In the genomic region with DNA sequence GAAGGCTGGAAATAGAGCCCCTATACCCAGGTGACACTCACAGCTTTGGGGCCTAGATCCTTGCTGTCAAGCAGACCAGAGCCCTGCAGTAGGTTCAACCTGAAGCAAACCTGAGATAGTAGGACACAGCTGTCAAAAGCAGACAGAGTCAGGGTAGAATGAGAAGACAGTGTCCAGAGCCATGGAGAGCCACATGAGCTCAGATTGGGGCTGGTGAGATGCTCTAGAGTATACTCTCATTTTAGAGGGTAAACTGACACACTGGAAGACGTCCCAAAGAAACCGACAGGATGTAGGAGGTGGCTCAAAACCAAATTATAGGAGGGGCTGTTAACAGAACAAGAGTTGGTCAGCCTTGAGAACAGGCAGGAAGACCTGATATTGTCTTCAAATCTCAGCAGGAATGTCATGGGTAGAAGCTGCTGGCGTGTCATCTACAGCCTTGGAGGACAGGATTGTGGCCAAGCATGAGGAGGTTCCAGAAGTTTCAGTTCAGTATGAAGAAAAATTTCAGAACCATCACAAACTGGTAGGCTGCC, we compare ENCODE assay signal across 11 cellular contexts. TPM values are rescaled to one million over a fixed set of nuclear protein-coding genes. Genes with fewer than 3 reads are reported as not detected.
DNase-seq lines count a peak whose midpoint lies in the region; ATAC-seq and TF ChIP-seq lines count a peak whose summit lies in the region.
"Had no signal": no experiment of that assay in that cellular context is flagged by ENCODE, and none has a peak within 500 bp of the region (broad histone marks: within the 10 kb centered on the region; RNA-seq: fewer than 3 reads in every experiment).

No MANE protein-coding gene starts in this region.

- H3K9ac ChIP-seq in OCI-LY3 (ENCODE audit: low read length), result peak overlapping the region; percentile 60

- peak overlapping the region; percentile 50 for H3K4me2 ChIP-seq in OCI-LY3 (ENCODE audit: low read length)

- H3K27ac Mint-ChIP-seq in activated naive CD4-positive, alpha-beta T cell treated with anti-CD3 and anti-CD28 coated beads for 36 hours, result peak overlapping the region; percentile 94
- H3K27ac Mint-ChIP-seq in immature natural killer cell, result peak overlapping the region; percentile 93 to 99 (median 98)

- H4K20me1 ChIP-seq in OCI-LY3 (ENCODE audit: insufficient read depth, low read length), result no peaks in the 10 kb centered on the region

- no peak for TF ChIP-seq CTCF in OCI-LY3 (IDR thresholded peaks at IDR 0.05; ENCODE audit: low read depth, low read length)

- peaks cover 62% of the 10 kb centered on the region for H3K4me1 ChIP-seq in OCI-LY3 (ENCODE audit: low read length)
- peaks cover 29% of the 10 kb centered on the region for H3K4me1 ChIP-seq in thymus (ENCODE audit: control insufficient read depth, insufficient read depth, low read length)
- no peaks in the 10 kb centered on the region for H3K4me1 ChIP-seq in aorta (ENCODE audit: control insufficient read depth in 1 of 2, insufficient read depth in 2 of 2, low read length in 2 of 2)

- peaks cover 75% of the 10 kb centered on the region for H3K4me1 Mint-ChIP-seq in activated naive CD4-positive, alpha-beta T cell treated with anti-CD3 and anti-CD28 coated beads for 36 hours (ENCODE audit: low read depth)
- H3K4me1 Mint-ChIP-seq in immature natural killer cell, result peaks cover 89 to 96% of the 10 kb centered on the region in 2 donors

- H3K36me3 ChIP-seq in OCI-LY3 (replicated peaks; ENCODE audit: low read depth, low read length) (peaks cover 18% of the 10 kb centered on the region), thymus (ENCODE audit: control insufficient read depth, insufficient read depth) (peaks cover 22% of the 10 kb centered on the region), aorta (ENCODE audit: control insufficient read depth in 1 of 2, insufficient read depth in 2 of 2, low read length in 1 of 2) (no peaks in the 10 kb centered on the region)

- H3K27me3 ChIP-seq in OCI-LY3 (ENCODE audit: low read depth, low read length) (no peaks in the 10 kb centered on the region), thymus (ENCODE audit: control insufficient read depth, insufficient read depth) (no peaks in the 10 kb centered on the region), aorta (ENCODE audit: control insufficient read depth in 1 of 2, insufficient read depth in 2 of 2, low read length in 1 of 2) (no peaks in the 10 kb centered on the region)

- DNase-seq in activated naive CD4-positive, alpha-beta T cell treated with anti-CD3 and anti-CD28 coated beads for 36 hours, result no peak
- no peak for DNase-seq in activated naive CD4-positive, alpha-beta T cell treated with Interleukin-2 at 50 U/mL for 16 hours
- DNase-seq in immature natural killer cell (peak in 2 of 3 donors; percentile 19 to 30), aorta (no peak)
- DNase-seq in stimulated activated CD4-positive, alpha-beta T cell treated with anti-CD3 and anti-CD28 coated beads, Interleukin-12 subunit alpha, Interleukin-12 subunit beta, amount 100 ng/mL, for 4 hours, result no peak
- no peak for DNase-seq in activated CD4-positive, alpha-beta T cell treated with anti-CD3 and anti-CD28 coated beads for 48 hours
- DNase-seq: foreskin fibroblast, T1000 had no signal

- H3K4me3 ChIP-seq in OCI-LY3 (ENCODE audit: low read length), result 0 out of 2 replicates have a peak overlapping the region, but pooled peaks have one; percentile 19
- peak overlapping the region; percentile 84 for H3K4me3 ChIP-seq in thymus (ENCODE audit: low read length)
- no peak overlapping the region for H3K4me3 ChIP-seq in aorta (ENCODE audit: low read length in 2 of 2)

- peak overlapping the region; percentile 99 for H3K27ac ChIP-seq in OCI-LY3 (ENCODE audit: low read length)
- peak overlapping the region; percentile 98 for H3K27ac ChIP-seq in thymus (ENCODE audit: low read depth)
- H3K27ac ChIP-seq in aorta (ENCODE audit: low read depth in 1 of 2, low read length in 2 of 2), result no peak overlapping the region

- H3K9me3 ChIP-seq in OCI-LY3 (ENCODE audit: insufficient read depth, low read length) (peaks cover 23% of the 10 kb centered on the region; the same call in 1 of the 2 replicates), thymus (ENCODE audit: control insufficient read depth) (no peaks in the 10 kb centered on the region), aorta (ENCODE audit: control insufficient read depth, low read length) (no peaks in the 10 kb centered on the region)

- CTCF ChIA-PET in activated naive CD4-positive, alpha-beta T cell treated with anti-CD3 and anti-CD28 coated beads for 36 hours (lab: Charles Lee), result interaction anchor here (0.8 to 3.7 kb wide), 9 partner anchors 9 to 87 kb away, joined by 3 to 19 read pairs (median 4); a partner anchor contains a TSS

- no peaks in the 10 kb centered on the region for H3K27me3 Mint-ChIP-seq in activated naive CD4-positive, alpha-beta T cell treated with anti-CD3 and anti-CD28 coated beads for 36 hours (ENCODE audit: low read depth)
- peaks cover 1 to 17% (median 7%) of the 10 kb centered on the region in 3 donors for H3K27me3 Mint-ChIP-seq in immature natural killer cell (ENCODE audit: low read depth in 3 of 3)

- intact Hi-C loops in activated naive CD4-positive, alpha-beta T cell treated with anti-CD3 and anti-CD28 coated beads for 36 hours (cut with micrococcal nuclease), result loop anchor here (5.0 kb wide), 5 partner anchors 430 to 855 kb away; a partner anchor contains a TSS
- intact Hi-C loops in aorta (cut with DNase I), result no loop called here

- peaks cover 35% of the 10 kb centered on the region for H3K79me2 ChIP-seq in OCI-LY3 (ENCODE audit: low read length)

- peak overlapping the region; percentile 74 for H3K4me3 Mint-ChIP-seq in activated naive CD4-positive, alpha-beta T cell treated with anti-CD3 and anti-CD28 coated beads for 36 hours
- peak overlapping the region; percentile 91 to 97 (median 94) for H3K4me3 Mint-ChIP-seq in immature natural killer cell

- no peak for ATAC-seq in aorta (ENCODE audit: low FRiP score)
- ATAC-seq: HCT116 had no signal

- peaks cover 29% of the 10 kb centered on the region for H3K36me3 Mint-ChIP-seq in activated naive CD4-positive, alpha-beta T cell treated with anti-CD3 and anti-CD28 coated beads for 36 hours (ENCODE audit: low read depth)
- peaks cover 7 to 10% (median 7%) of the 10 kb centered on the region in 3 donors for H3K36me3 Mint-ChIP-seq in immature natural killer cell

- no peak overlapping the region for H2AFZ ChIP-seq in OCI-LY3 (ENCODE audit: low read depth, low read length)

- H3K9me3 Mint-ChIP-seq in activated naive CD4-positive, alpha-beta T cell treated with anti-CD3 and anti-CD28 coated beads for 36 hours, result no peaks in the 10 kb centered on the region
- H3K9me3 Mint-ChIP-seq in immature natural killer cell, result no peaks in the 10 kb centered on the region

- WGBS in thymus, result 28% methylated on average over 3 of the region's 3 CpGs
- 61 to 87% methylated on average over 3 of the region's 3 CpGs for WGBS in aorta, 2 donors

RNA-seq across cellular contexts. Expression of a gene that starts 11.5 kb away (rescaled TPM):
- 10 to 100 TPM; 15.5 to 18.5 TPM for total RNA-seq in activated naive CD4-positive, alpha-beta T cell treated with anti-CD3 and anti-CD28 coated beads for 36 hours
- 100 to 1,000 TPM in 2 of 3 donors, 10 to 100 TPM in 1; 88.1 to 256 (median 149) TPM for polyA plus RNA-seq in immature natural killer cell
- 30.9 TPM for polyA plus RNA-seq in thymus
- total RNA-seq in aorta, result 10 to 100 TPM; 51.9 to 70.7 TPM
- 10 to 100 TPM in 1 of 2 donors, 1 to 10 TPM in 1; 9.8 to 37.2 TPM for polyA plus RNA-seq in aorta

RNA-seq across cellular contexts. Expression of a gene that starts 40.6 kb away (rescaled TPM):
- 10 to 100 TPM; 21.1 to 21.8 TPM for total RNA-seq in activated naive CD4-positive, alpha-beta T cell treated with anti-CD3 and anti-CD28 coated beads for 36 hours
- polyA plus RNA-seq in immature natural killer cell (1 to 10 TPM; 4.6 to 8.7 (median 5.2) TPM), thymus (38.4 TPM), aorta (10 to 100 TPM; 13.7 to 17.2 TPM)
- 10 to 100 TPM; 25.0 to 32.7 TPM for total RNA-seq in aorta

RNA-seq across cellular contexts. Expression of a gene that starts 54.9 kb away (rescaled TPM):
- total RNA-seq in activated naive CD4-positive, alpha-beta T cell treated with anti-CD3 and anti-CD28 coated beads for 36 hours, result 100 to 1,000 TPM; 272 to 284 TPM
- polyA plus RNA-seq in immature natural killer cell (100 to 1,000 TPM; 313 to 679 (median 395) TPM), thymus (122 TPM), aorta (100 to 1,000 TPM in 1 of 2 donors, 10 to 100 TPM in 1; 93.4 to 187 TPM)
- total RNA-seq in aorta, result 100 to 1,000 TPM; 277 to 284 TPM

Comparison
In these comparisons a context has a peak if more than half of its experiments do, and no peak if none do; other contexts are left out.
1. DNase-seq: peak in immature natural killer cell (2 of 3); none in activated naive CD4-positive, alpha-beta T cell treated with anti-CD3 and anti-CD28 coated beads for 36 hours (single experiment), activated naive CD4-positive, alpha-beta T cell treated with Interleukin-2 at 50 U/mL for 16 hours (single experiment), stimulated activated CD4-positive, alpha-beta T cell treated with anti-CD3 and anti-CD28 coated beads, Interleukin-12 subunit alpha, Interleukin-12 subunit beta, amount 100 ng/mL, for 4 hours (single experiment), aorta (0 of 2) and activated CD4-positive, alpha-beta T cell treated with anti-CD3 and anti-CD28 coated beads for 48 hours (single experiment).
2. H3K27ac ChIP-seq: peak in OCI-LY3 (single experiment) and thymus (single experiment); none in aorta (0 of 2).
3. H3K4me3 ChIP-seq: peak in OCI-LY3 (single experiment) and thymus (single experiment); none in aorta (0 of 2).